ENCODE assay signal across 9 cellular contexts in the genomic region with DNA sequence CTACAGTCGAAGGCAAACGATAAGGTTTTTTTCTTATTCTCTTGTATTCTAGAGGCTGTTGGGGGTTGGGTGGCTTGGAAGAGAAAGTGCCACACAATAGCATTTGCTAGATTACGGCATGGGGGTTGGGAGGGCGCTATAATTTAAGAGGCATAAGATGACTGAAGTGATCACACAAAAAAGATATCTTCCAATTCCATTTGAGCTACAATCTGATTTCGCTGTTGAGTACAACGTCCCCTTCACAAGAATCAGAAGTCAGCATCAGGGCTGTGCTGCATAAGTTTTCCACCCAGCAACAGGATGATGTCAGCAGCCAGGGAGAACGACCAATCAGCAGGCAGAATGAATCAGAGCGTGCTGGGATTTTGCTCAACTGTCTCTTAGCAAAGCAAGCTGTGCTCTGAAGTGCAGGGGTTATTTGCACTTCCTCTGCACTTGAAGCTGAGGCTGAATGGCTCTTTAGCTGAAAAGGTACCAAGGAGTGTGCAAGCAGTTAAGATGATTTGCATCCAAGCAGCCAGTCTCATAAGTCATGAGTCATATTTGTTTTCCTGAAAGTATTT. TPM values are rescaled to one million over a fixed set of nuclear protein-coding genes. Genes with fewer than 3 reads are reported as not detected.
DNase-seq lines count a peak whose midpoint lies in the region; ATAC-seq, FAIRE-seq and TF ChIP-seq lines count a peak whose summit lies in the region.
"Had no signal": no experiment of that assay in that cellular context is flagged by ENCODE, and none has a peak within 500 bp of the region (broad histone marks: within the 10 kb centered on the region; RNA-seq: fewer than 3 reads in every experiment).

No MANE protein-coding gene starts in this region.

- H3K36me3 ChIP-seq in BE2C (no peaks in the 10 kb centered on the region), H1 (ENCODE audit: control insufficient read depth in 2 of 4, insufficient read depth in 4 of 4, low read length in 3 of 4) (no peaks in the 10 kb centered on the region), mesenchymal stem cell (ENCODE audit: control insufficient read depth in 1 of 2, insufficient read depth in 2 of 2, low read depth in 1 of 2, low read length in 2 of 2) (no peaks in the 10 kb centered on the region)

- H3K27me3 ChIP-seq in BE2C (no peaks in the 10 kb centered on the region), H1 (replicated peaks in 1 of 4; ENCODE audit: control insufficient read depth in 3 of 4, extremely low read depth in 1 of 4, insufficient read depth in 3 of 4, low read length in 3 of 4) (no peaks in the 10 kb centered on the region), mesenchymal stem cell (ENCODE audit: control insufficient read depth in 1 of 2, insufficient read depth in 1 of 2, low read length in 2 of 2) (peaks cover 0 to 6% of the 10 kb centered on the region in 2 experiments)

- peak; percentile 84 for FAIRE-seq in H1 (lab: Jason Lieb, UNC)

- peak overlapping the region; percentile 30 to 79; a peak in 3 of 4 replicates for H3K4me2 ChIP-seq in H1 (ENCODE audit: insufficient read depth in 1 of 2, low read depth in 2 of 2, low read length in 2 of 2)
- H3K4me2 ChIP-seq in mesenchymal stem cell (ENCODE audit: low read length, poor library complexity, severe bottlenecking), result peak overlapping the region; percentile 57
- H3K4me2 ChIP-seq: KMS-11 had no signal

- H3K56ac ChIP-seq in H1 (replicated peaks; ENCODE audit: insufficient read length, low read depth, low read length), result no peak overlapping the region

- TF ChIP-seq POLR2A in H1 (IDR thresholded peaks at IDR 0.05; ENCODE audit: control extremely low read depth in 1 of 2, low read depth in 2 of 2, low read length in 2 of 2), result 0 out of 3 replicates have a peak, but pooled peaks of 1 of the 2 experiments have one; percentile 48

- H2BK120ac ChIP-seq in H1 (replicated peaks; ENCODE audit: low read depth, low read length) (no peak overlapping the region), mesenchymal stem cell (ENCODE audit: low read depth, low read length) (no peak overlapping the region)

- WGBS in H1 (ENCODE audit: extremely low coverage in 1 of 2, insufficient coverage in 1 of 2, insufficient read length in 1 of 2, insufficient replicate concordance in 2 of 2, low coverage in 1 of 2, low lambda C conversion rate in 2 of 2, missing lambda C conversion rate in 1 of 2), 2 experiments, result 33% methylated on average over 8 of the region's 8 CpGs; no CpG with 5 or more reads in 1 of the 2 experiments
- 17% methylated on average over 6 of the region's 8 CpGs for WGBS in mesenchymal stem cell

- no peak for TF ChIP-seq CTCF in BE2C (IDR thresholded peaks at IDR 0.05; ENCODE audit: low read depth, low read length)
- no peak for TF ChIP-seq CTCF in H1 (IDR thresholded peaks at IDR 0.05; ENCODE audit: control extremely low read depth in 1 of 3, insufficient read depth in 1 of 3, low read depth in 1 of 3, low read length in 3 of 3)

- no peak overlapping the region for H4K8ac ChIP-seq in H1 (ENCODE audit: extremely low read depth, insufficient read depth, low read length)
- peak overlapping the region; percentile 59 for H4K8ac ChIP-seq in mesenchymal stem cell (ENCODE audit: low read length)

- ATAC-seq in GM19328 (IDR thresholded peaks at IDR 0.05; ENCODE audit: unreplicated experiment), result peak; percentile 96
- ATAC-seq in HG03460 (IDR thresholded peaks at IDR 0.05; ENCODE audit: unreplicated experiment), result peak; percentile 98

- H4K91ac ChIP-seq in H1 (replicated peaks; ENCODE audit: insufficient read length, low read length), result no peak overlapping the region
- no peak overlapping the region for H4K91ac ChIP-seq in mesenchymal stem cell (ENCODE audit: low read length)

- no peaks in the 10 kb centered on the region for H4K20me1 ChIP-seq in H1 (replicated peaks in 1 of 2; ENCODE audit: control insufficient read depth in 1 of 2, insufficient read depth in 2 of 2, low read length in 2 of 2)

- no peak overlapping the region for H2AK5ac ChIP-seq in H1 (ENCODE audit: low read depth, low read length)
- no peak overlapping the region for H2AK5ac ChIP-seq in mesenchymal stem cell (ENCODE audit: low read length, severe bottlenecking)

- H3K18ac ChIP-seq in H1 (ENCODE audit: extremely low read depth, low read length) (peak overlapping the region; percentile 93), mesenchymal stem cell (ENCODE audit: low read depth in 1 of 2, low read length in 2 of 2) (peak overlapping the region; percentile 22 to 65)

- H3K14ac ChIP-seq in H1 (ENCODE audit: insufficient read length) (no peak overlapping the region), mesenchymal stem cell (ENCODE audit: low read length in 2 of 2) (no peak overlapping the region)

- no peaks in the 10 kb centered on the region for H3K79me2 ChIP-seq in H1 (ENCODE audit: control insufficient read depth in 1 of 2, insufficient read depth in 2 of 2, low read length in 2 of 2)

- TF ChIP-seq EP300 in H1 (IDR thresholded peaks at IDR 0.05; ENCODE audit: borderline replicate concordance in 1 of 2, low read depth in 2 of 2, low read length in 2 of 2), result no peak

- H3K4ac ChIP-seq in H1 (replicated peaks; ENCODE audit: insufficient read length, low read depth, low read length), result no peak overlapping the region
- H3K4ac ChIP-seq in mesenchymal stem cell (ENCODE audit: low read depth in 1 of 2, low read length in 2 of 2), result peak overlapping the region in 1 of 2 experiments; percentile 49

- H2AFZ ChIP-seq in H1 (ENCODE audit: low read length) (no peak overlapping the region; the same call in 1 of the 2 replicates), mesenchymal stem cell (ENCODE audit: low read depth, low read length) (no peak overlapping the region)

- no peaks in the 10 kb centered on the region; the same call in 1 of the 2 replicates for H3K23me2 ChIP-seq in H1 (ENCODE audit: low read depth, low read length)

- POLR2A ChIA-PET in H1 (lab: Charles Lee; ENCODE audit: partially characterized antibody), result interaction anchor here (0.8 to 0.9 kb wide), 2 partner anchors 10 to 23 kb away, joined by 3 read pairs; partner anchors contain the start of gene SESN3

- no peaks in the 10 kb centered on the region for H3K79me1 ChIP-seq in H1 (ENCODE audit: low read depth, low read length)
- no peaks in the 10 kb centered on the region for H3K79me1 ChIP-seq in mesenchymal stem cell (replicated peaks; ENCODE audit: low read length, poor library complexity, severe bottlenecking)

- peak overlapping the region; percentile 63 for H2BK5ac ChIP-seq in H1 (ENCODE audit: low read depth, low read length)
- H2BK5ac ChIP-seq in mesenchymal stem cell (ENCODE audit: low read depth, low read length, poor library complexity, severe bottlenecking), result no peak overlapping the region

- H3K9ac ChIP-seq in H1 (replicated peaks in 1 of 4; ENCODE audit: extremely low read depth in 1 of 4, low read depth in 3 of 4, low read length in 3 of 4), result no peak overlapping the region
- peak overlapping the region; percentile 80 for H3K9ac ChIP-seq in mesenchymal stem cell (ENCODE audit: low read length)
- H3K9ac ChIP-seq: KMS-11 had no signal

- no peak overlapping the region; the same call in 1 of the 2 replicates for H2BK20ac ChIP-seq in H1 (ENCODE audit: low read length)

- H3K4me3 ChIP-seq in BE2C (ENCODE audit: low read depth, low read length), result peak overlapping the region; percentile 35
- no peak overlapping the region for H3K4me3 ChIP-seq in H1 (ENCODE audit: extremely low read depth in 1 of 4, insufficient read depth in 2 of 4, low read depth in 3 of 4, low read length in 4 of 4)
- peak overlapping the region in 1 of 2 experiments; percentile 73 for H3K4me3 ChIP-seq in mesenchymal stem cell (ENCODE audit: insufficient read depth in 1 of 2, low read depth in 1 of 2, low read length in 2 of 2)

- H3K23ac ChIP-seq in H1 (ENCODE audit: insufficient read length) (no peak overlapping the region), mesenchymal stem cell (ENCODE audit: low read length in 2 of 2) (no peak overlapping the region)

- TF ChIP-seq RAD21 in H1 (IDR thresholded peaks at IDR 0.05 in 1 of 2, conservative IDR thresholded peaks at IDR 0.05 in 1 of 2; ENCODE audit: low read depth in 2 of 2, low read length in 2 of 2), result no peak

- H3K9me3 ChIP-seq in BE2C (no peaks in the 10 kb centered on the region), H1 (ENCODE audit: insufficient read depth in 2 of 2, low read depth in 1 of 2, low read length in 1 of 2) (no peaks in the 10 kb centered on the region), mesenchymal stem cell (ENCODE audit: control insufficient read depth, low read length) (no peaks in the 10 kb centered on the region)

- H3K4me1 ChIP-seq in BE2C (peaks cover 27% of the 10 kb centered on the region), H1 (replicated peaks in 1 of 4; ENCODE audit: control insufficient read depth in 3 of 4, insufficient read depth in 4 of 4, low read length in 3 of 4) (peaks cover 15 to 36% (median 22%) of the 10 kb centered on the region in 4 experiments; a peak in 6 of 7 replicates), mesenchymal stem cell (ENCODE audit: control insufficient read depth, insufficient read depth, low read depth, low read length) (no peaks in the 10 kb centered on the region)

- H4K5ac ChIP-seq in H1 (ENCODE audit: insufficient read length, low read depth, low read length), result no peak overlapping the region

- H2BK15ac ChIP-seq in H1 (ENCODE audit: low read length) (no peak overlapping the region), mesenchymal stem cell (ENCODE audit: low read depth, poor library complexity, severe bottlenecking) (no peak overlapping the region)

- H2BK12ac ChIP-seq in H1 (ENCODE audit: low read depth, low read length) (peak overlapping the region; percentile 40), mesenchymal stem cell (ENCODE audit: low read length in 2 of 2) (peak overlapping the region in 1 of 2 experiments; percentile 90)

- DNase-seq in BE2C (peak; percentile 85), NCI-H774 (lab: John Stamatoyannopoulos, UW) (peak; percentile 77), H1 (ENCODE audit: low read depth in 1 of 2, low spot score in 2 of 2) (peak in 1 of 2 experiments; percentile 66), mesenchymal stem cell (peak; percentile 95)
- peak; percentile 81 for DNase-seq in activated CD8-positive, alpha-beta memory T cell treated with anti-CD3 and anti-CD28 coated beads for 24 hours
- peak; percentile 64 for DNase-seq in stimulated activated CD8-positive, alpha-beta memory T cell treated with anti-CD3 and anti-CD28 coated beads, Interleukin-12 subunit alpha, Interleukin-12 subunit beta, amount 100 ng/mL, for 1 hour (ENCODE audit: low read depth)

- H3K27ac ChIP-seq in H1 (ENCODE audit: low read depth, low read length), result peak overlapping the region; percentile 49
- peak overlapping the region; percentile 69 for H3K27ac ChIP-seq in mesenchymal stem cell (ENCODE audit: low read length, poor library complexity, severe bottlenecking)
- H3K27ac ChIP-seq: KMS-11 had no signal

- CTCF ChIA-PET in H1 (lab: Charles Lee; ENCODE audit: partially characterized antibody), result interaction anchor here (0.7 to 3.0 kb wide), 6 partner anchors 39 to 451 kb away, joined by 3 to 12 read pairs (median 3); no protein-coding TSS in a partner anchor

RNA-seq across cellular contexts. Expression of gene SESN3, which starts 23.2 kb away (rescaled TPM):
- 3.3 TPM for polyA plus RNA-seq in BE2C (2012; ENCODE audit: insufficient read depth, insufficient read length, low read depth)
- 29.8 and 31.1 TPM in 2 replicates for total RNA-seq in H1 (2021; fragmentation: NEBNext Ultra II Directional; extraction: Animal tissue kit (Norgen Biotek cat#: 25700))
- polyA plus RNA-seq in H1 (2011; rRNA removed), result 6.9 and 10.2 TPM in 2 replicates
- polyA plus RNA-seq in H1 (2011; cell fraction: cytosol; rRNA removed), result 12.1 TPM
- polyA plus RNA-seq in H1 (2011; cell fraction: nucleus; rRNA removed), result 5.9 TPM
- polyA plus RNA-seq in H1 (2012, experiment 1 of 2), result 4.8 to 9.8 TPM (median 6.0 TPM) in 4 replicates
- polyA plus RNA-seq in H1 (2012, experiment 2 of 2), result 0.63 TPM
- 5.9 TPM for polyA plus RNA-seq in H1 (2013, experiment 1 of 2)
- 5.3 TPM for polyA plus RNA-seq in H1 (2013, experiment 2 of 2)
- 54.6 and 58.0 TPM in 2 replicates for polyA minus RNA-seq in H1 (2011; rRNA and poly(A)+ RNA removed)
- 32.7 TPM for polyA minus RNA-seq in H1 (2011; cell fraction: cytosol; rRNA and poly(A)+ RNA removed)
- polyA minus RNA-seq in H1 (2011; cell fraction: nucleus; rRNA and poly(A)+ RNA removed), result 59.5 TPM
- 13.0 TPM for polyA plus RNA-seq in mesenchymal stem cell (2013, experiment 1 of 2)
- 13.2 TPM for polyA plus RNA-seq in mesenchymal stem cell (2013, experiment 2 of 2)
